In the genomic region with DNA sequence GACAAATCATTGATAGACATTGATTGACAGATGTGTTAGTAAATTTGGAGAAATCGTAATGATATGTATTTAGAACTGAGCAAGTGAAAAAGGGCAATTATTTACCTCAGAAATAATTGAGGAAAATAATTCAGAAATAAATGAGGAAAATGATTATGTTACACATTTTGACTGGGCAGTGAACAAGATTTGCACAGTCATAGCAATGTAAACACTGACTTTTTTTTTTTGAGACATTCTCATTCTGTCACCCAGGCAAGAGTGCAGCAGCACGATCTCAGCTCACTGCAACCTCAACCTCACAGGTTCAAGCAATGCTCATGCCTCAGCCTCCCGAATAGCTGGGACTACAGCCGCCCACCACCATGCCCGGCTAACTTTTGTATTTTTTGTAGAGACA, we compare ENCODE assay signal across 29 cellular contexts.
"Had no signal": no experiment of that assay in that cellular context is flagged by ENCODE, and none has a peak within 500 bp of the region (broad histone marks: within the 10 kb centered on the region; RNA-seq: fewer than 3 reads in every experiment).

No MANE protein-coding gene starts in this region.

- H3K27me3 ChIP-seq: esophagus squamous epithelium, gastrocnemius medialis had no signal

- H3K4me1 ChIP-seq: gastrocnemius medialis, left lung, lower lobe of right lung had no signal

- H3K9me3 Mint-ChIP-seq: endodermal cell, immature natural killer cell, mesothelial cell of epicardium had no signal

- H3K36me3 ChIP-seq: esophagus squamous epithelium, gastrocnemius medialis, heart right ventricle, left lung, lower lobe of right lung had no signal

- H3K36me3 Mint-ChIP-seq: immature natural killer cell, mesothelial cell of epicardium, naive B cell had no signal

- H3K9me3 ChIP-seq: esophagus squamous epithelium, gastrocnemius medialis, heart right ventricle, left lung, lower lobe of right lung, mucosa of descending colon had no signal

- H3K27ac Mint-ChIP-seq: endodermal cell, immature natural killer cell, naive B cell had no signal

- H3K4me3 Mint-ChIP-seq: endodermal cell, immature natural killer cell, mesothelial cell of epicardium, naive B cell had no signal

- ATAC-seq: esophagus mucosa, gastrocnemius medialis, heart right ventricle, left cardiac atrium, left ventricle myocardium superior, mucosa of descending colon had no signal

- FAIRE-seq: colon, endometrium, keratinocyte had no signal

- H3K27ac ChIP-seq: coronary artery, dorsolateral prefrontal cortex, epithelial cell of prostate, esophagus squamous epithelium, gastrocnemius medialis, heart right ventricle, left lung, lower lobe of right lung had no signal

- H3K4me1 Mint-ChIP-seq: immature natural killer cell, naive B cell had no signal

- DNase-seq: dermis blood vessel endothelial cell; dorsolateral prefrontal cortex; effector CD4-positive, alpha-beta T cell; effector memory CD4-positive, alpha-beta T cell; endodermal cell; erythroblast; esophagus squamous epithelium; foreskin fibroblast; foreskin melanocyte; gastrocnemius medialis; glutamatergic neuron; head of caudate nucleus; heart right ventricle; hypothalamus; immature natural killer cell; left cardiac atrium; left lung; left ventricle myocardium superior; lower lobe of right lung; mesenchymal stem cell; mucosa of descending colon; naive B cell had no signal

- H3K4me3 ChIP-seq: coronary artery, dorsolateral prefrontal cortex, esophagus squamous epithelium, gastrocnemius medialis, heart right ventricle, left lung, lower lobe of right lung, mucosa of descending colon had no signal
